In genomic region chr1:204723131-204723787, GRCh38 we compare ENCODE assay signal across 14 cellular contexts. TPM values are rescaled to one million over a fixed set of nuclear protein-coding genes. Genes with fewer than 3 reads are reported as not detected.
DNase-seq lines count a peak whose midpoint lies in the region; ATAC-seq lines count a peak whose summit lies in the region.
"Had no signal": no experiment of that assay in that cellular context is flagged by ENCODE, and none has a peak within 500 bp of the region (broad histone marks: within the 10 kb centered on the region; RNA-seq: fewer than 3 reads in every experiment).

No MANE protein-coding gene starts in this region.

- H3K36me3 ChIP-seq in naive thymus-derived CD4-positive, alpha-beta T cell (ENCODE audit: control insufficient read depth in 2 of 3, insufficient read depth in 3 of 3, low read length in 3 of 3), result no peaks in the 10 kb centered on the region
- H3K36me3 ChIP-seq: left lung had no signal

- H3K27ac Mint-ChIP-seq in naive thymus-derived CD4-positive, alpha-beta T cell, result no peak overlapping the region
- H3K27ac Mint-ChIP-seq: activated T-helper 17 cell treated with anti-CD3 and anti-CD28 coated beads, Interleukin-2, amount 50 U/mL, for 72 hours had no signal

- peaks cover 0 to 6% (median 0%) of the 10 kb centered on the region in 7 donors for H3K4me1 Mint-ChIP-seq in naive thymus-derived CD4-positive, alpha-beta T cell

- no peaks in the 10 kb centered on the region for H3K9me3 ChIP-seq in naive thymus-derived CD4-positive, alpha-beta T cell (ENCODE audit: control insufficient read depth in 2 of 3, low read length in 3 of 3)
- H3K9me3 ChIP-seq: left lung, psoas muscle had no signal

- POLR2A ChIA-PET in naive thymus-derived CD4-positive, alpha-beta T cell (lab: Charles Lee), result no interaction called here

- peak; percentile 59 for ATAC-seq in naive thymus-derived CD4-positive, alpha-beta T cell
- ATAC-seq in GM19395 (IDR thresholded peaks at IDR 0.05; ENCODE audit: unreplicated experiment), result no peak
- ATAC-seq: activated T-helper 17 cell treated with anti-CD3 and anti-CD28 coated beads, Interleukin-2, amount 50 U/mL, for 72 hours; left lung; Panc1 had no signal

- intact Hi-C loops in naive thymus-derived CD4-positive, alpha-beta T cell (cut with micrococcal nuclease), result no loop called here

- H3K9me3 Mint-ChIP-seq in naive thymus-derived CD4-positive, alpha-beta T cell, result peaks cover 0 to 1% (median 0%) of the 10 kb centered on the region in 11 donors
- H3K9me3 Mint-ChIP-seq: activated T-helper 17 cell treated with anti-CD3 and anti-CD28 coated beads, Interleukin-2, amount 50 U/mL, for 72 hours had no signal

- CTCF ChIA-PET in naive thymus-derived CD4-positive, alpha-beta T cell (lab: Charles Lee), result no interaction called here

- no peaks in the 10 kb centered on the region for H3K4me1 ChIP-seq in naive thymus-derived CD4-positive, alpha-beta T cell (ENCODE audit: control insufficient read depth in 2 of 2, insufficient read depth in 2 of 2, low read length in 2 of 2)
- H3K4me1 ChIP-seq: left lung, psoas muscle had no signal

- peak; percentile 62 for DNase-seq in Daoy (ENCODE audit: low read depth)
- DNase-seq in NCI-H1092 (lab: John Stamatoyannopoulos, UW), result peak; percentile 80
- DNase-seq in amygdala (lab: John Stamatoyannopoulos, UW), result peak in 46 of 56 donors; percentile 6 to 82 (median 58)
- no peak for DNase-seq in naive thymus-derived CD4-positive, alpha-beta T cell
- DNase-seq in hepatic stellate cell (ENCODE audit: low spot score), result no peak
- DNase-seq in 8988T, result no peak
- DNase-seq: cortex of kidney, foreskin fibroblast, left lung, psoas muscle, trophoblast cell had no signal

- no peak overlapping the region for H3K27ac ChIP-seq in naive thymus-derived CD4-positive, alpha-beta T cell (ENCODE audit: low read depth, low read length)
- H3K27ac ChIP-seq: left lung, psoas muscle had no signal

- no peaks in the 10 kb centered on the region for H3K36me3 Mint-ChIP-seq in naive thymus-derived CD4-positive, alpha-beta T cell

- no peak overlapping the region for H3K4me3 ChIP-seq in naive thymus-derived CD4-positive, alpha-beta T cell (ENCODE audit: low read length)
- H3K4me3 ChIP-seq: left lung, psoas muscle had no signal

- H3K27me3 ChIP-seq in naive thymus-derived CD4-positive, alpha-beta T cell (ENCODE audit: control insufficient read depth in 2 of 2, insufficient read depth in 2 of 2, low read length in 2 of 2), result no peaks in the 10 kb centered on the region

- H3K4me3 Mint-ChIP-seq in naive thymus-derived CD4-positive, alpha-beta T cell, result no peak overlapping the region
- H3K4me3 Mint-ChIP-seq: activated T-helper 17 cell treated with anti-CD3 and anti-CD28 coated beads, Interleukin-2, amount 50 U/mL, for 72 hours had no signal

- H3K27me3 Mint-ChIP-seq in naive thymus-derived CD4-positive, alpha-beta T cell, result peaks cover 0 to 11% (median 6%) of the 10 kb centered on the region in 5 donors

RNA-seq across cellular contexts. Expression of gene LRRN2, which starts 37.7 kb away (rescaled TPM):
- 0.36 and 0.69 TPM in 2 replicates for total RNA-seq in Daoy (2014; rRNA removed; shearing (Covaris generic))
- total RNA-seq in naive thymus-derived CD4-positive, alpha-beta T cell, result not detected
- polyA plus RNA-seq in naive thymus-derived CD4-positive, alpha-beta T cell, result 1 to 10 TPM in 1 of 2 donors, not detected in 1; 1.3 TPM
- total RNA-seq: activated T-helper 17 cell treated with anti-CD3 and anti-CD28 coated beads, Interleukin-2, amount 50 U/mL, for 72 hours had no signal

Comparison
In these comparisons a context has a peak if more than half of its experiments do, and no peak if none do; other contexts are left out.
1. DNase-seq: peak in Daoy (single experiment), NCI-H1092 (single experiment) and amygdala (46 of 56); none in naive thymus-derived CD4-positive, alpha-beta T cell (0 of 9), hepatic stellate cell (single experiment) and 8988T (single experiment).